ENCODE assay signal across 14 cellular contexts in genomic region chr19:30584121-30584520, GRCh38.
A peak's percentile ranks its signal among the peaks of the same experiment; 100 is the strongest.
DNase-seq lines count a peak whose midpoint lies in the region; ATAC-seq, FAIRE-seq and TF ChIP-seq lines count a peak whose summit lies in the region.
"Had no signal": no experiment of that assay in that cellular context is flagged by ENCODE, and none has a peak within 500 bp of the region (broad histone marks: within the 10 kb centered on the region; RNA-seq: fewer than 3 reads in every experiment).

No MANE protein-coding gene starts in this region.

- intact Hi-C loops in esophagus squamous epithelium (cut with DNase I), result no loop called here
- intact Hi-C loops in CD8-positive, alpha-beta T cell (cut with DNase I, micrococcal nuclease), result no loop called here

- H3K4me1 Mint-ChIP-seq in neural progenitor cell (peaks cover 4% of the 10 kb centered on the region), H9 (peaks cover 8 to 15% of the 10 kb centered on the region in 2 experiments)
- no peaks in the 10 kb centered on the region for H3K4me1 Mint-ChIP-seq in activated T-cell treated with anti-CD3 and anti-CD28 coated beads, Interleukin-2, amount 50 U/mL, for 72 hours (ENCODE audit: low read depth)
- no peaks in the 10 kb centered on the region for H3K4me1 Mint-ChIP-seq in CD8-positive, alpha-beta T cell (ENCODE audit: low read depth)
- H3K4me1 Mint-ChIP-seq: CD4-positive, alpha-beta memory T cell had no signal

- ATAC-seq in activated T-cell treated with anti-CD3 and anti-CD28 coated beads, Interleukin-2, amount 50 U/mL, for 72 hours (replicated peaks in 1 of 2), result no peak
- no peak for ATAC-seq in CD8-positive, alpha-beta T cell
- ATAC-seq: A549 had no signal

- H3K4me3 ChIP-seq in H1 (ENCODE audit: extremely low read depth in 1 of 4, insufficient read depth in 2 of 4, low read depth in 3 of 4, low read length in 4 of 4), result no peak overlapping the region
- no peak overlapping the region for H3K4me3 ChIP-seq in neural progenitor cell
- no peak overlapping the region for H3K4me3 ChIP-seq in esophagus squamous epithelium
- H3K4me3 ChIP-seq in CD8-positive, alpha-beta T cell (ENCODE audit: low read depth, low read length), result no peak overlapping the region
- H3K4me3 ChIP-seq: A549 had no signal

- no peak for TF ChIP-seq POLR2A in H1 (IDR thresholded peaks at IDR 0.05; ENCODE audit: control extremely low read depth in 1 of 2, low read depth in 2 of 2, low read length in 2 of 2)
- no peak for TF ChIP-seq POLR2A in esophagus squamous epithelium (IDR thresholded peaks at IDR 0.05)

- WGBS in H1 (ENCODE audit: extremely low coverage in 1 of 2, insufficient coverage in 1 of 2, insufficient read length in 1 of 2, insufficient replicate concordance in 2 of 2, low coverage in 1 of 2, low lambda C conversion rate in 2 of 2, missing lambda C conversion rate in 1 of 2), 2 experiments, result 77% methylated on average over 7 of the region's 7 CpGs; no CpG with 5 or more reads in 1 of the 2 experiments
- 32 to 51% methylated on average over 7 of the region's 7 CpGs for WGBS in esophagus squamous epithelium, 2 donors
- WGBS in H9 (ENCODE audit: extremely low coverage, insufficient read length, low lambda C conversion rate), result no CpG with 5 or more reads among the region's 7 CpGs

- no peak for TF ChIP-seq EP300 in H1 (IDR thresholded peaks at IDR 0.05; ENCODE audit: borderline replicate concordance in 1 of 2, low read depth in 2 of 2, low read length in 2 of 2)

- H4K20me1 ChIP-seq in H1 (replicated peaks in 1 of 2; ENCODE audit: control insufficient read depth in 1 of 2, insufficient read depth in 2 of 2, low read length in 2 of 2) (no peaks in the 10 kb centered on the region), neural progenitor cell (ENCODE audit: low read depth) (no peaks in the 10 kb centered on the region), H9 (ENCODE audit: control insufficient read depth, insufficient read depth, insufficient read length) (no peaks in the 10 kb centered on the region)

- H4K91ac ChIP-seq in H1 (replicated peaks; ENCODE audit: insufficient read length, low read length), result no peak overlapping the region
- H4K91ac ChIP-seq in H9 (ENCODE audit: insufficient read length, low read depth, low read length), result no peak overlapping the region

- CTCF ChIA-PET in H1 (lab: Charles Lee; ENCODE audit: partially characterized antibody), result interaction anchor here (1.2 to 1.8 kb wide), 6 partner anchors 10 to 82 kb away, joined by 3 to 4 read pairs (median 3); no protein-coding TSS in a partner anchor
- CTCF ChIA-PET in CD8-positive, alpha-beta T cell (lab: Charles Lee), result no interaction called here

- H3K27me3 ChIP-seq in H1 (replicated peaks in 1 of 4; ENCODE audit: control insufficient read depth in 3 of 4, extremely low read depth in 1 of 4, insufficient read depth in 3 of 4, low read length in 3 of 4) (no peaks in the 10 kb centered on the region), neural progenitor cell (no peaks in the 10 kb centered on the region), esophagus squamous epithelium (no peaks in the 10 kb centered on the region), H9 (ENCODE audit: insufficient read depth, low read length) (no peaks in the 10 kb centered on the region; the same call in 1 of the 2 replicates)
- H3K27me3 ChIP-seq in CD8-positive, alpha-beta T cell (ENCODE audit: insufficient read depth, low read length), result no peaks in the 10 kb centered on the region
- H3K27me3 ChIP-seq: BE2C had no signal

- H2BK20ac ChIP-seq in H1 (ENCODE audit: low read length), result no peak overlapping the region
- no peak overlapping the region for H2BK20ac ChIP-seq in H9 (ENCODE audit: low read depth, low read length, poor library complexity, severe bottlenecking)

- H3F3A ChIP-seq in neural progenitor cell (ENCODE audit: low read depth), result no peaks in the 10 kb centered on the region

- H4K5ac ChIP-seq in H1 (ENCODE audit: insufficient read length, low read depth, low read length) (no peak overlapping the region), H9 (ENCODE audit: insufficient read length, low read depth, low read length) (no peak overlapping the region)

- H2BK15ac ChIP-seq in H1 (ENCODE audit: low read length) (no peak overlapping the region), H9 (ENCODE audit: low read depth, low read length) (no peak overlapping the region)

- no peaks in the 10 kb centered on the region for H3K36me3 Mint-ChIP-seq in neural progenitor cell
- H3K36me3 Mint-ChIP-seq in H9 (ENCODE audit: insufficient read depth in 1 of 3, low read depth in 3 of 3), result no peaks in the 10 kb centered on the region
- H3K36me3 Mint-ChIP-seq in activated T-cell treated with anti-CD3 and anti-CD28 coated beads, Interleukin-2, amount 50 U/mL, for 72 hours (ENCODE audit: insufficient read depth in 2 of 2), result no peaks in the 10 kb centered on the region
- H3K36me3 Mint-ChIP-seq in CD8-positive, alpha-beta T cell, result no peaks in the 10 kb centered on the region
- H3K36me3 Mint-ChIP-seq: CD4-positive, alpha-beta memory T cell had no signal

- H4K8ac ChIP-seq in H1 (ENCODE audit: extremely low read depth, insufficient read depth, low read length), result no peak overlapping the region
- no peak overlapping the region for H4K8ac ChIP-seq in H9 (replicated peaks; ENCODE audit: insufficient read length, low read depth, low read length)

- TF ChIP-seq CTCF in H1 (IDR thresholded peaks at IDR 0.05; ENCODE audit: control extremely low read depth in 1 of 3, insufficient read depth in 1 of 3, low read depth in 1 of 3, low read length in 3 of 3) (no peak), neural progenitor cell (IDR thresholded peaks at IDR 0.05) (no peak), esophagus squamous epithelium (IDR thresholded peaks at IDR 0.05) (no peak), H9 (conservative IDR thresholded peaks at IDR 0.05) (no peak)
- no peak for TF ChIP-seq CTCF in CD8-positive, alpha-beta T cell (IDR thresholded peaks at IDR 0.05)

- no peak overlapping the region for H3K4me2 ChIP-seq in H1 (ENCODE audit: insufficient read depth in 1 of 2, low read depth in 2 of 2, low read length in 2 of 2)
- no peak overlapping the region for H3K4me2 ChIP-seq in neural progenitor cell
- no peak overlapping the region for H3K4me2 ChIP-seq in H9 (ENCODE audit: insufficient read depth, insufficient read length, low read length)
- H3K4me2 ChIP-seq: A549 had no signal

- H3K9me3 ChIP-seq in H1 (ENCODE audit: insufficient read depth in 2 of 2, low read depth in 1 of 2, low read length in 1 of 2), result no peaks in the 10 kb centered on the region
- H3K9me3 ChIP-seq in neural progenitor cell (ENCODE audit: low read depth), result no peaks in the 10 kb centered on the region
- H3K9me3 ChIP-seq in esophagus squamous epithelium, result no peaks in the 10 kb centered on the region
- no peaks in the 10 kb centered on the region for H3K9me3 ChIP-seq in H9 (ENCODE audit: control insufficient read depth, low read depth, low read length)
- no peaks in the 10 kb centered on the region for H3K9me3 ChIP-seq in CD8-positive, alpha-beta T cell (ENCODE audit: low read length)
- H3K9me3 ChIP-seq: A549, BE2C had no signal

- H3T11ph ChIP-seq in H9 (ENCODE audit: low read length), result no peak overlapping the region

- H2BK120ac ChIP-seq in H1 (replicated peaks; ENCODE audit: low read depth, low read length) (no peak overlapping the region), H9 (ENCODE audit: low read depth, low read length, poor library complexity, severe bottlenecking) (no peak overlapping the region)

- no peak overlapping the region for H2AK5ac ChIP-seq in H1 (ENCODE audit: low read depth, low read length)
- no peak overlapping the region for H2AK5ac ChIP-seq in H9 (ENCODE audit: insufficient read length, low read length)

- FAIRE-seq in H1 (lab: Jason Lieb, UNC), result no peak
- FAIRE-seq: A549, H54 had no signal

- POLR2A ChIA-PET in H1 (lab: Charles Lee; ENCODE audit: partially characterized antibody), result no interaction called here
- POLR2A ChIA-PET in CD8-positive, alpha-beta T cell (lab: Charles Lee), result no interaction called here

- H3K4me1 ChIP-seq in H1 (replicated peaks in 1 of 4; ENCODE audit: control insufficient read depth in 3 of 4, insufficient read depth in 4 of 4, low read length in 3 of 4) (peaks cover 0 to 2% (median 0%) of the 10 kb centered on the region in 4 experiments; a peak in 2 of 7 replicates), neural progenitor cell (peaks cover 3% of the 10 kb centered on the region), esophagus squamous epithelium (no peaks in the 10 kb centered on the region), H9 (ENCODE audit: insufficient read depth, low read length) (0 out of 2 replicates have a peak, but pooled peaks cover 3% of the 10 kb centered on the region)
- no peaks in the 10 kb centered on the region for H3K4me1 ChIP-seq in CD8-positive, alpha-beta T cell (ENCODE audit: insufficient read depth, low read length)
- H3K4me1 ChIP-seq: A549, BE2C had no signal

- TF ChIP-seq RAD21 in H1 (IDR thresholded peaks at IDR 0.05 in 1 of 2, conservative IDR thresholded peaks at IDR 0.05 in 1 of 2; ENCODE audit: low read depth in 2 of 2, low read length in 2 of 2), result no peak

- H3K9me3 Mint-ChIP-seq in neural progenitor cell (peaks cover 2% of the 10 kb centered on the region), H9 (no peaks in the 10 kb centered on the region; a peak in 1 of 5 replicates)
- H3K9me3 Mint-ChIP-seq in activated T-cell treated with anti-CD3 and anti-CD28 coated beads, Interleukin-2, amount 50 U/mL, for 72 hours, result no peaks in the 10 kb centered on the region
- H3K9me3 Mint-ChIP-seq in CD8-positive, alpha-beta T cell, result no peaks in the 10 kb centered on the region

- H3K56ac ChIP-seq in H1 (replicated peaks; ENCODE audit: insufficient read length, low read depth, low read length) (no peak overlapping the region), H9 (ENCODE audit: insufficient read length, low read depth, low read length) (no peak overlapping the region)

- H2BK5ac ChIP-seq in H1 (ENCODE audit: low read depth, low read length) (no peak overlapping the region), H9 (ENCODE audit: insufficient read length, low read length) (no peak overlapping the region)

- H3K27ac Mint-ChIP-seq in neural progenitor cell (no peak overlapping the region), H9 (no peak overlapping the region; a peak in 1 of 7 replicates)
- H3K27ac Mint-ChIP-seq in activated T-cell treated with anti-CD3 and anti-CD28 coated beads, Interleukin-2, amount 50 U/mL, for 72 hours, result no peak overlapping the region
- H3K27ac Mint-ChIP-seq in CD8-positive, alpha-beta T cell, result no peak overlapping the region
- H3K27ac Mint-ChIP-seq: CD4-positive, alpha-beta memory T cell had no signal

- H3K4me3 Mint-ChIP-seq in neural progenitor cell (no peak overlapping the region), H9 (no peak overlapping the region)
- no peak overlapping the region for H3K4me3 Mint-ChIP-seq in activated T-cell treated with anti-CD3 and anti-CD28 coated beads, Interleukin-2, amount 50 U/mL, for 72 hours
- no peak overlapping the region for H3K4me3 Mint-ChIP-seq in CD8-positive, alpha-beta T cell
- H3K4me3 Mint-ChIP-seq: CD4-positive, alpha-beta memory T cell had no signal

- peak overlapping the region; percentile 76; the same call in 1 of the 2 replicates for H2AFZ ChIP-seq in H1 (ENCODE audit: low read length)
- peak overlapping the region; percentile 75 for H2AFZ ChIP-seq in neural progenitor cell (replicated peaks)
- H2AFZ ChIP-seq in H9 (ENCODE audit: low read length), result no peak overlapping the region

- H3K23ac ChIP-seq in H1 (ENCODE audit: insufficient read length) (no peak overlapping the region), H9 (ENCODE audit: insufficient read length, low read depth, low read length) (no peak overlapping the region)

- H3K14ac ChIP-seq in H1 (ENCODE audit: insufficient read length) (no peak overlapping the region), H9 (ENCODE audit: insufficient read depth, low read length) (no peak overlapping the region)

- H3K23me2 ChIP-seq in H1 (ENCODE audit: low read depth, low read length), result no peaks in the 10 kb centered on the region
- H3K23me2 ChIP-seq in H9 (ENCODE audit: insufficient read length, low read depth, low read length, poor library complexity, severe bottlenecking), result no peaks in the 10 kb centered on the region

- H3K79me1 ChIP-seq in H1 (ENCODE audit: low read depth, low read length) (no peaks in the 10 kb centered on the region), H9 (ENCODE audit: insufficient read depth, low read depth, low read length, poor library complexity, severe bottlenecking) (no peaks in the 10 kb centered on the region)

- H3K79me2 ChIP-seq in H1 (ENCODE audit: control insufficient read depth in 1 of 2, insufficient read depth in 2 of 2, low read length in 2 of 2), result no peaks in the 10 kb centered on the region
- H3K79me2 ChIP-seq in neural progenitor cell (ENCODE audit: low read depth), result no peaks in the 10 kb centered on the region
- H3K79me2 ChIP-seq in H9 (ENCODE audit: insufficient read depth, low read length), result no peaks in the 10 kb centered on the region

- H3K27me3 Mint-ChIP-seq in neural progenitor cell (ENCODE audit: insufficient read depth, low read depth), result peaks cover 2% of the 10 kb centered on the region
- H3K27me3 Mint-ChIP-seq in H9 (ENCODE audit: low read depth), result peaks cover 4% of the 10 kb centered on the region
- peaks cover 5% of the 10 kb centered on the region for H3K27me3 Mint-ChIP-seq in activated T-cell treated with anti-CD3 and anti-CD28 coated beads, Interleukin-2, amount 50 U/mL, for 72 hours (ENCODE audit: low read depth)
- H3K27me3 Mint-ChIP-seq in CD8-positive, alpha-beta T cell (ENCODE audit: low read depth), result peaks cover 5% of the 10 kb centered on the region

- H3K36me3 ChIP-seq in H1 (ENCODE audit: control insufficient read depth in 2 of 4, insufficient read depth in 4 of 4, low read length in 3 of 4) (no peaks in the 10 kb centered on the region), neural progenitor cell (no peaks in the 10 kb centered on the region), esophagus squamous epithelium (no peaks in the 10 kb centered on the region)
- no peaks in the 10 kb centered on the region for H3K36me3 ChIP-seq in CD8-positive, alpha-beta T cell (ENCODE audit: insufficient read depth, low read length)
- H3K36me3 ChIP-seq: BE2C had no signal

- H3K9ac ChIP-seq in H1 (replicated peaks in 1 of 4; ENCODE audit: extremely low read depth in 1 of 4, low read depth in 3 of 4, low read length in 3 of 4), result no peak overlapping the region
- H3K9ac ChIP-seq in neural progenitor cell, result no peak overlapping the region
- no peak overlapping the region for H3K9ac ChIP-seq in H9 (ENCODE audit: extremely low read depth, insufficient read length, low read length)

- H2BK12ac ChIP-seq in H1 (ENCODE audit: low read depth, low read length) (no peak overlapping the region), H9 (ENCODE audit: insufficient read length, low read depth, low read length) (no peak overlapping the region)

- DNase-seq in NCI-H526 treated with DMSO at 0.1 percent for 48 hours (lab: John Stamatoyannopoulos, UW) (peak; percentile 71), H1 (ENCODE audit: low read depth in 1 of 2, low spot score in 2 of 2) (no peak), neural progenitor cell (ENCODE audit: low spot score) (no peak), esophagus squamous epithelium (lab: John Stamatoyannopoulos, UW) (no peak), H9 (no peak)
- DNase-seq in activated T-cell treated with anti-CD3 and anti-CD28 coated beads, Interleukin-2, amount 50 U/mL, for 72 hours, result no peak
- no peak for DNase-seq in CD8-positive, alpha-beta T cell
- DNase-seq: BE2C; CD4-positive, alpha-beta memory T cell; COR-L47; IMR-90 had no signal

- H3K4ac ChIP-seq in H1 (replicated peaks; ENCODE audit: insufficient read length, low read depth, low read length) (no peak overlapping the region), H9 (ENCODE audit: low read depth, low read length) (no peak overlapping the region)

- H3K27ac ChIP-seq in H1 (ENCODE audit: low read depth, low read length) (no peak overlapping the region), neural progenitor cell (no peak overlapping the region), esophagus squamous epithelium (no peak overlapping the region), H9 (ENCODE audit: insufficient read length, low read depth, low read length) (no peak overlapping the region)
- no peak overlapping the region for H3K27ac ChIP-seq in CD8-positive, alpha-beta T cell (ENCODE audit: low read depth, low read length)
- H3K27ac ChIP-seq: A549, C4-2B had no signal

- no peak overlapping the region for H3K18ac ChIP-seq in H1 (ENCODE audit: extremely low read depth, low read length)
- H3K18ac ChIP-seq in H9 (ENCODE audit: insufficient read length, low read depth, low read length), result no peak overlapping the region
